23 cellular contexts compared by ENCODE assay signal in genomic region chr11:116042125-116042524, GRCh38.
"Had no signal": no experiment of that assay in that cellular context is flagged by ENCODE, and none has a peak within 500 bp of the region (broad histone marks: within the 10 kb centered on the region; RNA-seq: fewer than 3 reads in every experiment).

No MANE protein-coding gene starts in this region.

- H3K27me3 Mint-ChIP-seq: activated CD4-positive, alpha-beta memory T cell treated with anti-CD3 and anti-CD28 coated beads, Interleukin-2, amount 10 ng/mL, durations not matched to agents 7 days and 5 days; stimulated activated naive B cell treated with anti-CD40 and anti-IgM and Interleukin-4, amounts not matched to agents 10 μg/mL and 1 μg/mL and 100 μg/mL, for 72 hours had no signal

- ATAC-seq: activated T-cell treated with anti-CD3 and anti-CD28 coated beads, Interleukin-2, amount 50 U/mL, for 72 hours; left lung; stimulated activated naive B cell treated with anti-CD40 and anti-IgM and Interleukin-4, amounts not matched to agents 10 μg/mL and 1 μg/mL and 100 μg/mL, for 72 hours had no signal

- H3K9me3 Mint-ChIP-seq: activated CD4-positive, alpha-beta memory T cell treated with anti-CD3 and anti-CD28 coated beads, Interleukin-2, amount 10 ng/mL, durations not matched to agents 7 days and 5 days; activated naive CD4-positive, alpha-beta T cell treated with anti-CD3 and anti-CD28 coated beads for 36 hours; neural progenitor cell had no signal

- H3K4me1 Mint-ChIP-seq: activated CD4-positive, alpha-beta memory T cell treated with anti-CD3 and anti-CD28 coated beads, Interleukin-2, amount 10 ng/mL, durations not matched to agents 7 days and 5 days; naive B cell; stimulated activated naive B cell treated with anti-CD40 and anti-IgM and Interleukin-4, amounts not matched to agents 10 μg/mL and 1 μg/mL and 100 μg/mL, for 72 hours had no signal

- H3K27ac Mint-ChIP-seq: activated CD4-positive, alpha-beta memory T cell treated with anti-CD3 and anti-CD28 coated beads, Interleukin-2, amount 10 ng/mL, durations not matched to agents 7 days and 5 days; activated naive CD4-positive, alpha-beta T cell treated with anti-CD3 and anti-CD28 coated beads for 36 hours; activated T-cell treated with anti-CD3 and anti-CD28 coated beads, Interleukin-2, amount 50 U/mL, for 72 hours; progenitor cell of endocrine pancreas; stimulated activated naive B cell treated with anti-CD40 and anti-IgM and Interleukin-4, amounts not matched to agents 10 μg/mL and 1 μg/mL and 100 μg/mL, for 72 hours had no signal

- H3K36me3 Mint-ChIP-seq: naive B cell; neural progenitor cell; stimulated activated naive B cell treated with anti-CD40 and anti-IgM and Interleukin-4, amounts not matched to agents 10 μg/mL and 1 μg/mL and 100 μg/mL, for 72 hours had no signal

- H3K4me3 Mint-ChIP-seq: activated CD4-positive, alpha-beta memory T cell treated with anti-CD3 and anti-CD28 coated beads, Interleukin-2, amount 10 ng/mL, durations not matched to agents 7 days and 5 days; activated naive CD4-positive, alpha-beta T cell treated with anti-CD3 and anti-CD28 coated beads for 36 hours; activated T-cell treated with anti-CD3 and anti-CD28 coated beads, Interleukin-2, amount 50 U/mL, for 72 hours; naive B cell; neural progenitor cell; stimulated activated naive B cell treated with anti-CD40 and anti-IgM and Interleukin-4, amounts not matched to agents 10 μg/mL and 1 μg/mL and 100 μg/mL, for 72 hours had no signal

- DNase-seq: activated CD4-positive, alpha-beta memory T cell treated with anti-CD3 and anti-CD28 coated beads, Interleukin-2, amount 10 ng/mL, durations not matched to agents 7 days and 5 days; activated CD4-positive, alpha-beta T cell treated with anti-CD3 and anti-CD28 coated beads for 4 hours; activated CD4-positive, CD25-positive, alpha-beta regulatory T cell; activated effector memory CD4-positive, alpha-beta T cell treated with Interleukin-2 at 50 U/mL for 16 hours; activated naive CD4-positive, alpha-beta T cell treated with anti-CD3 and anti-CD28 coated beads for 36 hours; activated T-cell treated with anti-CD3 and anti-CD28 coated beads, Interleukin-2, amount 50 U/mL, for 72 hours; amygdala; cerebellar nuclear complex; cortex of kidney; erythroblast; foreskin fibroblast; left lung; naive B cell; retina; sigmoid colon; stimulated activated CD4-positive, alpha-beta T cell treated with anti-CD3 and anti-CD28 coated beads, Interleukin-2, amount 100 ng/mL, for 48 hours; stimulated activated CD8-positive, alpha-beta memory T cell treated with anti-CD3 and anti-CD28 coated beads, Interleukin-4, amount 100 ng/mL, for 48 hours; stimulated activated naive B cell treated with anti-CD40 and anti-IgM and Interleukin-4, amounts not matched to agents 10 μg/mL and 1 μg/mL and 100 μg/mL, for 72 hours; testis; trophoblast cell; uterus had no signal
